ENCODE assay signal across 10 cellular contexts in the genomic region with DNA sequence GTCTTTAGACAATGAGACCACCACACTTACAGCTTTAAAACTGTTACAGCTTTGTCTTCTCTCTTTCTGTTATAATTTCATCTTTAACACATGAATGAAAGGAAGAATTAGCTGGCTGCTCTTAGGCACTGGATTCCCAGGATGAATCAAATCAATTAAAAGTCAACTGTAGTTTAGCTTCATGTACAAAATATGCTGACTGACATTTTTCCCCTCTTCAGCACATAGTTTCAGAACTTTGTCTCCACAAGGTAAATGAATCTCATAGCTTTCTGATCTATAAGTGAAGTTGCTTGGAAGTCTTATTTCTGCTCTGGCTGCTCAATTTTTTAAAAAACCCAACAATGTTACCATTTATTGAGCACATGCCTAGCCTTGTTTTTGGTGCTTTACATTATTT.
"Had no signal": no experiment of that assay in that cellular context is flagged by ENCODE, and none has a peak within 500 bp of the region (broad histone marks: within the 10 kb centered on the region; RNA-seq: fewer than 3 reads in every experiment).

No MANE protein-coding gene starts in this region.

- ATAC-seq: HCT116 had no signal

- FAIRE-seq: HTR-8/SVneo had no signal

- DNase-seq: GM23248, GOT3, H7, HFFc6, Karpas-422, KBM-7 had no signal

- H3K9ac ChIP-seq: GM23248, KMS-11 had no signal

- H3K36me3 ChIP-seq: HAP-1 had no signal

- H3K4me3 ChIP-seq: GM23248, HAP-1 had no signal

- H3K9me3 ChIP-seq: HAP-1 had no signal

- H2AFZ ChIP-seq: GM23248 had no signal

- H3K27ac ChIP-seq: GM23248, KMS-11 had no signal

- H3K4me1 ChIP-seq: HAP-1 had no signal

- H3K4me2 ChIP-seq: KMS-11 had no signal
